Comparison of ENCODE assay signal across 25 cellular contexts in the genomic region with DNA sequence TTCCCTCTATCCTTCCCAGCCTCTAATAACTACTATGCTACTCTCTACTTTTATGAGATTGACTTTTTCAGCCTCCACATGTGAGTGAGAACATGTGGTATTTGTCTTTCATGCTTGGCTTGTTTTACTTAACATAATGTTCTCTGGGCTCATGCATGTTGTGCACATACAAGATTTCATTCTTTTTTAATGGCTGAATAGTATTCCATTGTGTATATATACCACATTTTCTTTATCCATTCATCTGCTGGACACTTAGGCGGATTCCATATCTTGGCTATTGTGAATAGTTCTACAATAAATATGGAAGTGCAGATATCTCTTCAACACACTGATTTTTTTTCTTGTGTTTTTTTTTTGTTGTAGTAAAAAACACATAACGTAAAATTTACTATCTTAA.
"Had no signal": no experiment of that assay in that cellular context is flagged by ENCODE, and none has a peak within 500 bp of the region (broad histone marks: within the 10 kb centered on the region; RNA-seq: fewer than 3 reads in every experiment).

No MANE protein-coding gene starts in this region.

- ATAC-seq: effector memory CD8-positive, alpha-beta T cell; esophagus mucosa; gastrocnemius medialis; heart right ventricle; left cardiac atrium; left lung; left ventricle myocardium superior; lower lobe of right lung; mucosa of descending colon; naive thymus-derived CD8-positive, alpha-beta T cell had no signal

- H3K36me3 ChIP-seq: esophagus squamous epithelium, gastrocnemius medialis, heart right ventricle, left lung, lower lobe of right lung had no signal

- H3K36me3 Mint-ChIP-seq: naive B cell; naive thymus-derived CD8-positive, alpha-beta T cell had no signal

- H3K4me1 Mint-ChIP-seq: naive B cell had no signal

- H3K9me3 Mint-ChIP-seq: dendritic cell treated with granulocyte-macrophage colony-stimulating factor and Interleukin-4, amounts not matched to agents 40 ng/mL and 50 ng/mL, for 4 days; effector memory CD8-positive, alpha-beta T cell had no signal

- H3K9me3 ChIP-seq: esophagus squamous epithelium, gastrocnemius medialis, heart right ventricle, left lung, lower lobe of right lung, mucosa of descending colon had no signal

- H3K27ac ChIP-seq: epithelial cell of prostate, esophagus squamous epithelium, gastrocnemius medialis, heart right ventricle, left lung, lower lobe of right lung had no signal

- H3K27ac Mint-ChIP-seq: dendritic cell treated with granulocyte-macrophage colony-stimulating factor and Interleukin-4, amounts not matched to agents 40 ng/mL and 50 ng/mL, for 4 days; effector memory CD8-positive, alpha-beta T cell; endodermal cell; mesothelial cell of epicardium; naive B cell; naive thymus-derived CD8-positive, alpha-beta T cell had no signal

- H3K4me1 ChIP-seq: esophagus squamous epithelium, gastrocnemius medialis, left lung, lower lobe of right lung had no signal

- H3K27me3 ChIP-seq: esophagus squamous epithelium, gastrocnemius medialis, heart right ventricle, left lung had no signal

- H3K27me3 Mint-ChIP-seq: effector memory CD8-positive, alpha-beta T cell had no signal

- H3K4me3 Mint-ChIP-seq: dendritic cell treated with granulocyte-macrophage colony-stimulating factor and Interleukin-4, amounts not matched to agents 40 ng/mL and 50 ng/mL, for 4 days; effector memory CD8-positive, alpha-beta T cell; endodermal cell; mesothelial cell of epicardium; naive B cell; naive thymus-derived CD8-positive, alpha-beta T cell had no signal

- DNase-seq: cortex of kidney; effector CD8-positive, alpha-beta T cell; effector memory CD8-positive, alpha-beta T cell; endodermal cell; erythroblast; esophagus squamous epithelium; foreskin fibroblast; foreskin melanocyte; gastrocnemius medialis; glutamatergic neuron; head of caudate nucleus; heart right ventricle; hippocampal formation; left cardiac atrium; left lung; left ventricle myocardium superior; lower lobe of right lung; mesenchymal stem cell; mucosa of descending colon; naive B cell; naive thymus-derived CD8-positive, alpha-beta T cell had no signal

- H3K4me3 ChIP-seq: esophagus squamous epithelium, gastrocnemius medialis, heart right ventricle, left lung, lower lobe of right lung, mucosa of descending colon had no signal
